ENCODE assay signal across 7 cellular contexts in the genomic region with DNA sequence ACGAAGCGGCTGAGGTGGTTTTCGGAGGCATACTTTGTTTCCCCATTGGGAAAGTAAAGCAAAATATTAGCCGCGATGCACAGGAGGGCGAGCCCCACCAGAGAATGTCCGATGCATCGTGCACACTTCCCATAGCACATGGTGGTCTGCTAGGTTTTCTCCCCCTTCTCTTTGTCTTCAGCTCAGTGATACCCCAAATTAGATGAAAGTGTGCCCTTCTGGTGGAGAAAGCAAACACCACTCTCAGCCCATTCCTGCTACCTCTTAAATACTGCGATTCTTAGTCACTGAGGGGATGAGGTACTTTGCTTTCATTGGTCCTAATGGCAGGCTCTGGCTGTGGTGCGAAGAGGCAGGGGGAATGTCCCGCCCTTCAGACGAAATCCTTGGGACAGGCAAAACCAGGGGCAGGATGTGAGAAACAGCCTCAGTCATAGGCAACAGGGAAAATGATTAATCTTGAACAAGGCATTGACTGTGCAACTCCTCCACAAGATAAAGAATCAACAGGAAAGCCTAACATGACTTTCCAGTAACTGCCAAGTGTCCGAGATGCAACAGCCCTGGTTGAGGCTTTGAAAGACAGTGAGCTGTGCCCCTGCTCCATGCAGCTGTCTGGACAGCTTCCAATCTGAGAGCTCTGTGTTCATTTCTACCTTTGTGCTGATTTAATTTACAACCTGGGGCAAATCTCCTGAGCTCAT. TPM values are rescaled to one million over a fixed set of nuclear protein-coding genes. Genes with fewer than 3 reads are reported as not detected.
DNase-seq lines count a peak whose midpoint lies in the region; ATAC-seq and TF ChIP-seq lines count a peak whose summit lies in the region.

A gene with protein sequence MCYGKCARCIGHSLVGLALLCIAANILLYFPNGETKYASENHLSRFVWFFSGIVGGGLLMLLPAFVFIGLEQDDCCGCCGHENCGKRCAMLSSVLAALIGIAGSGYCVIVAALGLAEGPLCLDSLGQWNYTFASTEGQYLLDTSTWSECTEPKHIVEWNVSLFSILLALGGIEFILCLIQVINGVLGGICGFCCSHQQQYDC (minus strand): TSS at position 242 of the 704 bp plus-strand sequence. CDS start 102 bp downstream, at position 140.

- no peaks in the 10 kb centered on the region for H3K36me3 ChIP-seq in HUES64 (ENCODE audit: insufficient read depth, low read length)

- H3K36me3 Mint-ChIP-seq in WTC11: peaks cover 13% of the 10 kb centered on the region

- ATAC-seq in WTC11: peak; percentile 92
- peak; percentile 92 to 96 for ATAC-seq in right cardiac atrium
- no peak for ATAC-seq in HG02642 (IDR thresholded peaks at IDR 0.05; ENCODE audit: poor library complexity, unreplicated experiment)

- H3K27me3 Mint-ChIP-seq in WTC11 (ENCODE audit: low read depth): no peaks in the 10 kb centered on the region; the same call in 1 of the 2 replicates

- H3K4me1 Mint-ChIP-seq in WTC11: peaks cover 20% of the 10 kb centered on the region

- CTCF ChIA-PET in WTC11 (lab: Charles Lee): interaction anchor here (1.8 kb wide), 1 partner anchor 33 kb away, joined by 4 read pairs; no protein-coding TSS in a partner anchor

- H3K9me3 ChIP-seq in HUES64 (ENCODE audit: insufficient read depth, low read depth, low read length): no peaks in the 10 kb centered on the region
- no peaks in the 10 kb centered on the region for H3K9me3 ChIP-seq in right cardiac atrium (ENCODE audit: control insufficient read depth, low read length)

- POLR2A ChIA-PET in WTC11 (lab: Charles Lee): no interaction called here

- no peak for DNase-seq in WTC11 (ENCODE audit: low spot score)
- DNase-seq in right cardiac atrium: peak; percentile 77 to 85 (median 81)
- no peak for DNase-seq in AML-193 (lab: John Stamatoyannopoulos, UW)
- no peak for DNase-seq in NCI-H524 (lab: John Stamatoyannopoulos, UW)

- H3K4me3 Mint-ChIP-seq in WTC11: no peak within 1 kb of the TSS

- H3K4me1 ChIP-seq in HUES64 (ENCODE audit: insufficient read depth, low read length) (peaks cover 13% of the 10 kb centered on the region; the same call in 1 of the 2 replicates), right cardiac atrium (ENCODE audit: control insufficient read depth, insufficient read depth, low read length) (peaks cover 4% of the 10 kb centered on the region)

- no peak within 1 kb of the TSS for H3K27ac Mint-ChIP-seq in WTC11

- H3K9me3 Mint-ChIP-seq in WTC11: peaks cover 19% of the 10 kb centered on the region

- H3K27ac ChIP-seq in HUES64 (ENCODE audit: low read depth, low read length) (no peak within 1 kb of the TSS), right cardiac atrium (ENCODE audit: low read length) (peak within 1 kb of the TSS; percentile 99), skin epidermis (peak within 1 kb of the TSS; percentile 13 to 89 (median 81))

- intact Hi-C loops in right cardiac atrium (cut with DNase I): no loop called here

- peak within 1 kb of the TSS; percentile 9; the same call in 1 of the 2 replicates for H3K4me3 ChIP-seq in HUES64 (ENCODE audit: low read length)
- H3K4me3 ChIP-seq in right cardiac atrium (ENCODE audit: low read length): peak within 1 kb of the TSS; percentile 89
- peak within 1 kb of the TSS; percentile 22 to 48 (median 34) for H3K4me3 ChIP-seq in skin epidermis

- 85% methylated on average over 13 of the region's 13 CpGs for WGBS in HUES64
- WGBS in right cardiac atrium: 31% methylated on average over 13 of the region's 13 CpGs

- no peak for TF ChIP-seq CTCF in WTC11 (IDR thresholded peaks at IDR 0.05)

- H3K9ac ChIP-seq in HUES64 (ENCODE audit: low read depth, low read length): no peak within 1 kb of the TSS; the same call in 1 of the 2 replicates

- no peaks in the 10 kb centered on the region for H3K27me3 ChIP-seq in HUES64 (ENCODE audit: insufficient read depth, low read length)
- H3K27me3 ChIP-seq in right cardiac atrium (ENCODE audit: control insufficient read depth, insufficient read depth): no peaks in the 10 kb centered on the region

TF ChIP-seq in WTC11, 78 proteins besides CTCF, POLR2A, EP300 and RAD21:
- TF ChIP-seq ATF1 (CRISPR knock-in tag; IDR thresholded peaks at IDR 0.05) (no peak), GABPB1 (CRISPR knock-in tag; IDR thresholded peaks at IDR 0.05) (peak; percentile 31; the same call in 1 of the 2 replicates), NR1H2 (CRISPR knock-in tag; IDR thresholded peaks at IDR 0.05) (no peak), HMGXB4 (CRISPR knock-in tag; IDR thresholded peaks at IDR 0.05) (no peak)
- TF ChIP-seq, protein P1, sequence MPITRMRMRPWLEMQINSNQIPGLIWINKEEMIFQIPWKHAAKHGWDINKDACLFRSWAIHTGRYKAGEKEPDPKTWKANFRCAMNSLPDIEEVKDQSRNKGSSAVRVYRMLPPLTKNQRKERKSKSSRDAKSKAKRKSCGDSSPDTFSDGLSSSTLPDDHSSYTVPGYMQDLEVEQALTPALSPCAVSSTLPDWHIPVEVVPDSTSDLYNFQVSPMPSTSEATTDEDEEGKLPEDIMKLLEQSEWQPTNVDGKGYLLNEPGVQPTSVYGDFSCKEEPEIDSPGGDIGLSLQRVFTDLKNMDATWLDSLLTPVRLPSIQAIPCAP (CRISPR knock-in tag; IDR thresholded peaks at IDR 0.05): no peak

RNA-seq across cellular contexts. Expression of the gene that starts here (rescaled TPM):
- polyA plus RNA-seq in HUES64 (2013, experiment 1 of 2): 0.95 TPM
- polyA plus RNA-seq in HUES64 (2013, experiment 2 of 2): 0.63 TPM
- total RNA-seq in WTC11 (2021): 0.44 to 0.90 TPM (median 0.48 TPM) in 3 replicates
- total RNA-seq in right cardiac atrium: 100 to 1,000 TPM in 1 of 4 donors, 10 to 100 TPM in 3; 70.8 to 105 (median 83.6) TPM
- 130 TPM for polyA plus RNA-seq in right cardiac atrium

Comparison
In these comparisons a context has a peak if more than half of its experiments do, and no peak if none do; other contexts are left out.
1. RNA of the gene that starts here (total RNA-seq): 70.8 to 105 TPM in right cardiac atrium; 0.44 to 0.90 TPM in WTC11; every median in the first group is over 10 times any median in the second.
2. Peak in ATAC-seq in WTC11; RNA of the gene not detected or under 1 TPM.
3. H3K4me3 ChIP-seq: peak in every context shown above with its lines; median percentile 89 in right cardiac atrium; 34 in skin epidermis; 9 in HUES64.
4. DNase-seq: peak in right cardiac atrium (3 of 3); none in WTC11 (single experiment), AML-193 (0 of 2) and NCI-H524 (0 of 2).